1 cellular context compared by ENCODE assay signal in the genomic region with DNA sequence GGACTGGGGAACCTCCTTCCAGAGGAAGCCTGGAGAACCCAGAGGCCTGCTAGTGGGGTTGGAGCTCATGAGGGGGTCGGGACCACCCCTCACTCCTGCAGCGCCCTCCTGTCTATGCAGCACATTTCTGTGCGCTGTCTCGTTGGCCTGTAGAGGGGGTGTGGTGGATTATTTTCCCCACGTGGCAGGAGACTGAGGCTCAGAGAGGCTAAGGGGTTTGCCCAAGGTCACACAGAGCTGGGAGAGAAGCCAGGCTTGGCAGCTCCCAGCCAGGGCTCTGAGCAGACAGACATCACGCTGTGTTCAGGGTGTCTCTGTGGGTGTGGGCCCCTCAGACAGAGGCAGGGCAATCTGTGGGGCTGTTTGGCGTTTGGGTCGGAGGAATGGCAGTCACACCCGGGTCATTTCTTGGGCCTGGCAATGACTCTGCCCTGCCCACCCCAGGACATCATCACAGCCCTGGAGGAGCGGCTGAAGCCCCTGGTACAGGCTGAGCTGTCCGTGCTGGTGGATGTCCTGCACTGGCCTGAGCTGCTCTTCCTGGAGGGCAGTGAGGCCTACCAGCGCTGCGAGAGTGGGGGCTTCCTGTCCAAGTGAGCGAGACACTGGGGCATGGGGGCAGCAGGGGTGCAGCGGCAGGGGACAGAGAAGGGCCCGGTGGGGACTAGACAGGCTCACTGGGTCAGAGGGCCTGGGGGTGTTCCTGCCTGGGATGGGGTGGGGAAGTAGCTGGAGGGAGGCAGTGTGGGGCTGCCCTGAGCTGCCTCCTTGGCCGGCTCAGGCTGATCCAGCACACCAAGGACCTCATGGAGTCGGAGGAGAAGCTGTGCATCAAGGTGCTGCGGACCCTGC.
A peak's percentile ranks its signal among the peaks of the same experiment; 100 is the strongest.
TF ChIP-seq lines count a peak whose summit lies in the region.

No MANE protein-coding gene starts in this region.

TF ChIP-seq in HEK293, 187 proteins besides CTCF, POLR2A, EP300 and RAD21:
- TF ChIP-seq ZBTB8A (tag by site-specific recombination; IDR thresholded peaks at IDR 0.05) (no peak), ZNF169 (tag by site-specific recombination; IDR thresholded peaks at IDR 0.05) (no peak), TRIM28 (IDR thresholded peaks at IDR 0.05; ENCODE audit: borderline replicate concordance, low read length) (no peak), ZNF768 (tag by site-specific recombination; IDR thresholded peaks at IDR 0.05) (0 out of 2 replicates have a peak, but pooled peaks have one; percentile 31), ZNF214 (tag by site-specific recombination; IDR thresholded peaks at IDR 0.05; ENCODE audit: borderline replicate concordance) (no peak)
- TF ChIP-seq, protein P1, sequence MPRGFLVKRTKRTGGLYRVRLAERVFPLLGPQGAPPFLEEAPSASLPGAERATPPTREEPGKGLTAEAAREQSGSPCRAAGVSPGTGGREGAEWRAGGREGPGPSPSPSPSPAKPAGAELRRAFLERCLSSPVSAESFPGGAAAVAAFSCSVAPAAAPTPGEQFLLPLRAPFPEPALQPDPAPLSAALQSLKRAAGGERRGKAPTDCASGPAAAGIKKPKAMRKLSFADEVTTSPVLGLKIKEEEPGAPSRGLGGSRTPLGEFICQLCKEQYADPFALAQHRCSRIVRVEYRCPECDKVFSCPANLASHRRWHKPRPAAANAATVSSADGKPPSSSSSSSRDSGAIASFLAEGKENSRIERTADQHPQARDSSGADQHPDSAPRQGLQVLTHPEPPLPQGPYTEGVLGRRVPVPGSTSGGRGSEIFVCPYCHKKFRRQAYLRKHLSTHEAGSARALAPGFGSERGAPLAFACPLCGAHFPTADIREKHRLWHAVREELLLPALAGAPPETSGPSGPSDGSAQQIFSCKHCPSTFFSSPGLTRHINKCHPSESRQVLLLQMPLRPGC (tag by site-specific recombination; IDR thresholded peaks at IDR 0.05): no peak
